In genomic region chr9:35102465-35102768, GRCh38 we compare ENCODE assay signal across 8 cellular contexts. TPM values are rescaled to one million over a fixed set of nuclear protein-coding genes. Genes with fewer than 3 reads are reported as not detected.
A peak's percentile ranks its signal among the peaks of the same experiment; 100 is the strongest.
DNase-seq lines count a peak whose midpoint lies in the region; ATAC-seq and TF ChIP-seq lines count a peak whose summit lies in the region.

No MANE protein-coding gene starts in this region.

- H3K27ac Mint-ChIP-seq in activated T-helper 1 cell treated with anti-CD3 and anti-CD28 coated beads, Interleukin-12 subunit alpha, Interleukin-12 subunit beta, Interleukin-2, Interleukin-4 antibody, amounts not matched to agents 30 ng/mL and 10 ng/mL and 1 ng/mL, durations not matched to agents 14 hours and 24 hours and 36 hours: peak overlapping the region; percentile 88
- H3K27ac Mint-ChIP-seq in stimulated activated effector memory CD8-positive, alpha-beta T cell treated with anti-CD3 and anti-CD28 coated beads, Interleukin-12 subunit alpha, Interleukin-12 subunit beta, amount 100 ng/mL, for 72 hours: peak overlapping the region; percentile 98

- peaks cover 28% of the 10 kb centered on the region for H3K4me1 Mint-ChIP-seq in activated T-helper 1 cell treated with anti-CD3 and anti-CD28 coated beads, Interleukin-12 subunit alpha, Interleukin-12 subunit beta, Interleukin-2, Interleukin-4 antibody, amounts not matched to agents 30 ng/mL and 10 ng/mL and 1 ng/mL, durations not matched to agents 14 hours and 24 hours and 36 hours (ENCODE audit: low read depth)
- peaks cover 41% of the 10 kb centered on the region for H3K4me1 Mint-ChIP-seq in stimulated activated effector memory CD8-positive, alpha-beta T cell treated with anti-CD3 and anti-CD28 coated beads, Interleukin-12 subunit alpha, Interleukin-12 subunit beta, amount 100 ng/mL, for 72 hours

- in situ Hi-C loops in HAP-1 (cut with MboI; ENCODE audit: low sequenced_read_pairs): loop anchor here (25.0 kb wide), 1 partner anchor 460 kb away; a partner anchor contains a TSS

- no peaks in the 10 kb centered on the region for H3K9me3 ChIP-seq in HAP-1

- no peak for DNase-seq in AG09309 (ENCODE audit: low read depth)
- DNase-seq in HAP-1 (ENCODE audit: low spot score in 2 of 2): peak in 1 of 2 experiments; percentile 18
- DNase-seq in activated T-helper 1 cell treated with anti-CD3 and anti-CD28 coated beads, Interleukin-12 subunit alpha, Interleukin-12 subunit beta, Interleukin-2, Interleukin-4 antibody, amounts not matched to agents 30 ng/mL and 10 ng/mL and 1 ng/mL, durations not matched to agents 14 hours and 24 hours and 36 hours (ENCODE audit: low spot score): no peak
- DNase-seq in stimulated activated effector memory CD8-positive, alpha-beta T cell treated with anti-CD3 and anti-CD28 coated beads, Interleukin-12 subunit alpha, Interleukin-12 subunit beta, amount 100 ng/mL, for 72 hours (ENCODE audit: low spot score in 2 of 2): no peak
- no peak for DNase-seq in globus pallidus (ENCODE audit: low spot score)
- DNase-seq in NCI-H1930 (lab: John Stamatoyannopoulos, UW): no peak

- H3K27me3 ChIP-seq in HAP-1 (ENCODE audit: low read depth): no peaks in the 10 kb centered on the region

- intact Hi-C loops in activated T-helper 1 cell treated with anti-CD3 and anti-CD28 coated beads, Interleukin-12 subunit alpha, Interleukin-12 subunit beta, Interleukin-2, Interleukin-4 antibody, amounts not matched to agents 30 ng/mL and 10 ng/mL and 1 ng/mL, durations not matched to agents 14 hours and 24 hours and 36 hours (cut with micrococcal nuclease): no loop called here

- H3K4me3 ChIP-seq in AG09309 (ENCODE audit: control insufficient read depth, low read depth, low read length) (peak overlapping the region; percentile 52), HAP-1 (peak overlapping the region; percentile 63), iPS-11a (ENCODE audit: low read depth, low read length) (peak overlapping the region; percentile 94)

- H3K36me3 ChIP-seq in HAP-1 (replicated peaks): peaks cover 32% of the 10 kb centered on the region

- H3K4me1 ChIP-seq in HAP-1: peaks cover 13% of the 10 kb centered on the region

- no peaks in the 10 kb centered on the region for H3K9me3 Mint-ChIP-seq in activated T-helper 1 cell treated with anti-CD3 and anti-CD28 coated beads, Interleukin-12 subunit alpha, Interleukin-12 subunit beta, Interleukin-2, Interleukin-4 antibody, amounts not matched to agents 30 ng/mL and 10 ng/mL and 1 ng/mL, durations not matched to agents 14 hours and 24 hours and 36 hours
- H3K9me3 Mint-ChIP-seq in stimulated activated effector memory CD8-positive, alpha-beta T cell treated with anti-CD3 and anti-CD28 coated beads, Interleukin-12 subunit alpha, Interleukin-12 subunit beta, amount 100 ng/mL, for 72 hours: no peaks in the 10 kb centered on the region

- ATAC-seq in stimulated activated effector memory CD8-positive, alpha-beta T cell treated with anti-CD3 and anti-CD28 coated beads, Interleukin-12 subunit alpha, Interleukin-12 subunit beta, amount 100 ng/mL, for 72 hours: no peak
- ATAC-seq in HG03097 (IDR thresholded peaks at IDR 0.05; ENCODE audit: low FRiP score, unreplicated experiment): no peak

- no peaks in the 10 kb centered on the region for H3K27me3 Mint-ChIP-seq in activated T-helper 1 cell treated with anti-CD3 and anti-CD28 coated beads, Interleukin-12 subunit alpha, Interleukin-12 subunit beta, Interleukin-2, Interleukin-4 antibody, amounts not matched to agents 30 ng/mL and 10 ng/mL and 1 ng/mL, durations not matched to agents 14 hours and 24 hours and 36 hours (ENCODE audit: insufficient read depth)

- H3K4me3 Mint-ChIP-seq in activated T-helper 1 cell treated with anti-CD3 and anti-CD28 coated beads, Interleukin-12 subunit alpha, Interleukin-12 subunit beta, Interleukin-2, Interleukin-4 antibody, amounts not matched to agents 30 ng/mL and 10 ng/mL and 1 ng/mL, durations not matched to agents 14 hours and 24 hours and 36 hours: peak overlapping the region; percentile 87
- H3K4me3 Mint-ChIP-seq in stimulated activated effector memory CD8-positive, alpha-beta T cell treated with anti-CD3 and anti-CD28 coated beads, Interleukin-12 subunit alpha, Interleukin-12 subunit beta, amount 100 ng/mL, for 72 hours: peak overlapping the region; percentile 95

- TF ChIP-seq CTCF in AG09309 (IDR thresholded peaks at IDR 0.05; ENCODE audit: control insufficient read depth, insufficient read depth, low read depth, low read length, missing control alignments): no peak

- H3K36me3 Mint-ChIP-seq in activated T-helper 1 cell treated with anti-CD3 and anti-CD28 coated beads, Interleukin-12 subunit alpha, Interleukin-12 subunit beta, Interleukin-2, Interleukin-4 antibody, amounts not matched to agents 30 ng/mL and 10 ng/mL and 1 ng/mL, durations not matched to agents 14 hours and 24 hours and 36 hours (ENCODE audit: low read depth): peaks cover 44% of the 10 kb centered on the region
- peaks cover 71% of the 10 kb centered on the region for H3K36me3 Mint-ChIP-seq in stimulated activated effector memory CD8-positive, alpha-beta T cell treated with anti-CD3 and anti-CD28 coated beads, Interleukin-12 subunit alpha, Interleukin-12 subunit beta, amount 100 ng/mL, for 72 hours

RNA-seq across cellular contexts. Expression of gene STOML2, which starts 0.5 kb away (rescaled TPM):
- total RNA-seq in activated T-helper 1 cell treated with anti-CD3 and anti-CD28 coated beads, Interleukin-12 subunit alpha, Interleukin-12 subunit beta, Interleukin-2, Interleukin-4 antibody, amounts not matched to agents 30 ng/mL and 10 ng/mL and 1 ng/mL, durations not matched to agents 14 hours and 24 hours and 36 hours: 250 and 261 TPM in 2 replicates

RNA-seq across cellular contexts. Expression of gene PIGO, which starts 6.0 kb away (rescaled TPM):
- 34.4 and 39.7 TPM in 2 replicates for total RNA-seq in activated T-helper 1 cell treated with anti-CD3 and anti-CD28 coated beads, Interleukin-12 subunit alpha, Interleukin-12 subunit beta, Interleukin-2, Interleukin-4 antibody, amounts not matched to agents 30 ng/mL and 10 ng/mL and 1 ng/mL, durations not matched to agents 14 hours and 24 hours and 36 hours

RNA-seq across cellular contexts. Expression of gene ATOSB, which starts 13.2 kb away (rescaled TPM):
- 4.8 and 5.4 TPM in 2 replicates for total RNA-seq in activated T-helper 1 cell treated with anti-CD3 and anti-CD28 coated beads, Interleukin-12 subunit alpha, Interleukin-12 subunit beta, Interleukin-2, Interleukin-4 antibody, amounts not matched to agents 30 ng/mL and 10 ng/mL and 1 ng/mL, durations not matched to agents 14 hours and 24 hours and 36 hours

RNA-seq across cellular contexts. Expression of gene FANCG, which starts 22.7 kb away (rescaled TPM):
- 102 and 104 TPM in 2 replicates for total RNA-seq in activated T-helper 1 cell treated with anti-CD3 and anti-CD28 coated beads, Interleukin-12 subunit alpha, Interleukin-12 subunit beta, Interleukin-2, Interleukin-4 antibody, amounts not matched to agents 30 ng/mL and 10 ng/mL and 1 ng/mL, durations not matched to agents 14 hours and 24 hours and 36 hours

RNA-seq across cellular contexts. Expression of gene VCP, which starts 30.0 kb away (rescaled TPM):
- total RNA-seq in activated T-helper 1 cell treated with anti-CD3 and anti-CD28 coated beads, Interleukin-12 subunit alpha, Interleukin-12 subunit beta, Interleukin-2, Interleukin-4 antibody, amounts not matched to agents 30 ng/mL and 10 ng/mL and 1 ng/mL, durations not matched to agents 14 hours and 24 hours and 36 hours: 334 and 353 TPM in 2 replicates
